In genomic region chr1:115717541-115717940, GRCh38 we compare ENCODE assay signal across 9 cellular contexts. TPM values are rescaled to one million over a fixed set of nuclear protein-coding genes. Genes with fewer than 3 reads are reported as not detected.
A peak's percentile ranks its signal among the peaks of the same experiment; 100 is the strongest.
DNase-seq lines count a peak whose midpoint lies in the region; ATAC-seq, FAIRE-seq and TF ChIP-seq lines count a peak whose summit lies in the region.
"Had no signal": no experiment of that assay in that cellular context is flagged by ENCODE, and none has a peak within 500 bp of the region (broad histone marks: within the 10 kb centered on the region; RNA-seq: fewer than 3 reads in every experiment).

No MANE protein-coding gene starts in this region.

- H3K4me1 ChIP-seq in pancreas = no peaks in the 10 kb centered on the region

- H3K27ac ChIP-seq in pancreas = no peak overlapping the region

- intact Hi-C loops in pancreas (cut with DNase I) = no loop called here

- 45 to 57% methylated on average over 5 of the region's 5 CpGs for WGBS in pancreas, 2 donors

- no peak for FAIRE-seq in pancreas (lab: Jason Lieb, UNC)
- FAIRE-seq: endometrium had no signal

- H3K9me3 ChIP-seq in pancreas = no peaks in the 10 kb centered on the region

- no peak for DNase-seq in AG09319 (ENCODE audit: extremely low read depth, low read depth)
- peak; percentile 18 for DNase-seq in RPMI7951 (ENCODE audit: low read depth)
- peak; percentile 12 to 23 for DNase-seq in erythroblast (lab: John Stamatoyannopoulos, UW)
- peak in 5 of 6 donors; percentile 30 to 72 (median 54) for DNase-seq in pancreas
- no peak for DNase-seq in NCI-H187 (lab: John Stamatoyannopoulos, UW)
- no peak for DNase-seq in cerebellar nuclear complex (lab: John Stamatoyannopoulos, UW)
- DNase-seq in LoVo (ENCODE audit: low spot score) = no peak

- TF ChIP-seq POLR2A in erythroblast (IDR thresholded peaks at IDR 0.05; ENCODE audit: low read length) = no peak

- no peaks in the 10 kb centered on the region for H3K36me3 ChIP-seq in pancreas

- no peaks in the 10 kb centered on the region for H3K27me3 ChIP-seq in pancreas

- no peak overlapping the region for H3K4me3 ChIP-seq in pancreas

- ATAC-seq in pancreas = peak; percentile 49 to 75 (median 72)

- TF ChIP-seq CTCF in AG09319 (IDR thresholded peaks at IDR 0.05; ENCODE audit: low read depth, low read length) (peak; percentile 50), GM12874 (IDR thresholded peaks at IDR 0.05; ENCODE audit: insufficient read depth, low read depth, low read length) (peak; percentile 54), pancreas (IDR thresholded peaks at IDR 0.05) (peak in 3 of 4 donors; percentile 12 to 38 (median 24))

RNA-seq across cellular contexts. Expression of gene CASQ2, which starts 51.0 kb away (rescaled TPM):
- total RNA-seq in RPMI7951 (2014; rRNA removed; shearing (Covaris generic)) = not detected in 2 replicates
- total RNA-seq in pancreas = under 1 TPM in 5 of 6 donors, not detected in 1; 0.09 to 0.59 (median 0.14) TPM
- 1 to 10 TPM; 1.0 to 1.2 TPM for polyA plus RNA-seq in pancreas

Comparison
In these comparisons a context has a peak if more than half of its experiments do, and no peak if none do; other contexts are left out.
1. DNase-seq: peak in RPMI7951 (single experiment), erythroblast (2 of 2) and pancreas (5 of 6); none in AG09319 (single experiment), NCI-H187 (0 of 2), cerebellar nuclear complex (0 of 2) and LoVo (single experiment).
2. Peak in every context shown above with its lines, with median percentiles within 50 percentile points of each other: CTCF ChIP-seq.